In genomic region chr20:34493646-34494045, GRCh38 we compare ENCODE assay signal across 2 cellular contexts.
TF ChIP-seq lines count a peak whose summit lies in the region.

No MANE protein-coding gene starts in this region.

TF ChIP-seq in SK-N-SH treated with all-trans-retinoic acid at 6 μM for 48 hours, 23 proteins besides CTCF, POLR2A, EP300 and RAD21 (continued from another document):
- TF ChIP-seq CREB5 (CRISPR knock-in tag; IDR thresholded peaks at IDR 0.05; ENCODE audit: low read depth): no peak
- no peak for TF ChIP-seq CSRNP3 (CRISPR knock-in tag; IDR thresholded peaks at IDR 0.05)
- no peak for TF ChIP-seq ZFP30 (CRISPR knock-in tag; IDR thresholded peaks at IDR 0.05)

TF ChIP-seq in SK-N-SH, 30 proteins besides CTCF, POLR2A, EP300 and RAD21 (continued from another document):
- TF ChIP-seq EZH2phosphoT487 (IDR thresholded peaks at IDR 0.05; ENCODE audit: borderline replicate concordance, low read depth) (no peak), PBX3 (IDR thresholded peaks at IDR 0.05) (no peak), JUND (IDR thresholded peaks at IDR 0.05) (no peak), SIN3A (IDR thresholded peaks at IDR 0.05; ENCODE audit: borderline replicate concordance, low read depth, low read length) (no peak), GATA2 (CRISPR knock-in tag; IDR thresholded peaks at IDR 0.05) (no peak), MXI1 (IDR thresholded peaks at IDR 0.05; ENCODE audit: low read depth, low read length) (no peak), REST (IDR thresholded peaks at IDR 0.05; ENCODE audit: low read depth, low read length) (no peak), CHD2 (IDR thresholded peaks at IDR 0.05; ENCODE audit: low read length, partially characterized antibody) (no peak), IRF3 (IDR thresholded peaks at IDR 0.05; ENCODE audit: low read depth, low read length) (no peak), GABPA (IDR thresholded peaks at IDR 0.05; ENCODE audit: low read depth) (no peak), POLR2AphosphoS5 (IDR thresholded peaks at IDR 0.05; ENCODE audit: low read depth, low read length) (no peak), FOSL2 (IDR thresholded peaks at IDR 0.05; ENCODE audit: borderline replicate concordance, low read depth) (no peak)
